Comparison of ENCODE assay signal across 8 cellular contexts in genomic region chr2:129992432-129993006, GRCh38. TPM values are rescaled to one million over a fixed set of nuclear protein-coding genes. Genes with fewer than 3 reads are reported as not detected.
"Had no signal": no experiment of that assay in that cellular context is flagged by ENCODE, and none has a peak within 500 bp of the region (broad histone marks: within the 10 kb centered on the region; RNA-seq: fewer than 3 reads in every experiment).

No MANE protein-coding gene starts in this region.

RNA-seq across cellular contexts. Expression of gene RAB6C, which starts 13.1 kb away (rescaled TPM):
- total RNA-seq: activated B cell treated with CpG ODN at 0.5 μM for 24 hours; activated CD4-positive, alpha-beta T cell treated with anti-CD3 and anti-CD28 coated beads, Interleukin-2, amount 10 ng/mL, durations not matched to agents 24 days and 14 days; activated T-helper 1 cell treated with anti-CD3 and anti-CD28 coated beads, Interleukin-12 subunit alpha, Interleukin-12 subunit beta, Interleukin-2, Interleukin-4 antibody, amounts not matched to agents 30 ng/mL and 10 ng/mL and 1 ng/mL, durations not matched to agents 14 hours and 24 hours and 36 hours; K562; OCI-LY7; RPMI7951; T-helper 17 cell had no signal
- polyA plus RNA-seq: aorta, K562 had no signal
